11 cellular contexts compared by ENCODE assay signal in genomic region chr1:67126974-67127373, GRCh38. TPM values are rescaled to one million over a fixed set of nuclear protein-coding genes. Genes with fewer than 3 reads are reported as not detected.
"Had no signal": no experiment of that assay in that cellular context is flagged by ENCODE, and none has a peak within 500 bp of the region (broad histone marks: within the 10 kb centered on the region; RNA-seq: fewer than 3 reads in every experiment).

No MANE protein-coding gene starts in this region.

- H3K4me3 ChIP-seq: HAP-1 had no signal

- H3K9ac ChIP-seq: GM23248 had no signal

- H3K27ac ChIP-seq: GM23248, HL-60 had no signal

- H3K9me3 Mint-ChIP-seq: HFFc6, IgD-negative memory B cell had no signal

- FAIRE-seq: HepG2 had no signal

- H3K9me3 ChIP-seq: HAP-1 had no signal

- DNase-seq: GM23248, GOT3, HFFc6, KG1 had no signal

- H3K27ac Mint-ChIP-seq: HFFc6 had no signal

- ATAC-seq: HepG2 had no signal

- H3K4me3 Mint-ChIP-seq: IgD-negative memory B cell had no signal

- H3K36me3 ChIP-seq: HAP-1 had no signal

- H3K36me3 Mint-ChIP-seq: IgD-negative memory B cell had no signal

- H3K4me1 ChIP-seq: HAP-1 had no signal

RNA-seq across cellular contexts. Expression of gene C1orf141, which starts 7.8 kb away (rescaled TPM):
- total RNA-seq: GM23248, H4, H7, HepG2, HFFc6, HT1080 had no signal
- polyA plus RNA-seq: GM23248, HepG2, IgD-negative memory B cell had no signal

RNA-seq across cellular contexts. Expression of gene IL23R, which starts 39.3 kb away (rescaled TPM):
- total RNA-seq: GM23248, H4, H7, HepG2, HFFc6 had no signal
- polyA plus RNA-seq: GM23248, HepG2, IgD-negative memory B cell had no signal
